In genomic region chr11:72004515-72005346, GRCh38 we compare ENCODE assay signal across 22 cellular contexts. TPM values are rescaled to one million over a fixed set of nuclear protein-coding genes. Genes with fewer than 3 reads are reported as not detected.
A peak's percentile ranks its signal among the peaks of the same experiment; 100 is the strongest.
DNase-seq lines count a peak whose midpoint lies in the region; ATAC-seq and TF ChIP-seq lines count a peak whose summit lies in the region.
"Had no signal": no experiment of that assay in that cellular context is flagged by ENCODE, and none has a peak within 500 bp of the region (broad histone marks: within the 10 kb centered on the region; RNA-seq: fewer than 3 reads in every experiment).

No MANE protein-coding gene starts in this region.

- H2AFZ ChIP-seq in Karpas-422 (ENCODE audit: low read length), result no peak overlapping the region
- H2AFZ ChIP-seq: GM23248 had no signal

- peaks cover 9% of the 10 kb centered on the region for H3K36me3 ChIP-seq in Karpas-422 (ENCODE audit: insufficient read depth, low read length)
- peaks cover 0 to 92% of the 10 kb centered on the region in 2 donors for H3K36me3 ChIP-seq in gastroesophageal sphincter

- no peak for TF ChIP-seq CTCF in gastroesophageal sphincter (IDR thresholded peaks at IDR 0.05)

- H4K20me1 ChIP-seq in Karpas-422 (ENCODE audit: insufficient read depth, low read depth, low read length), result peaks cover 3% of the 10 kb centered on the region; the same call in 1 of the 2 replicates

- no peak for ATAC-seq in activated naive CD8-positive, alpha-beta T cell treated with anti-CD3 and anti-CD28 coated beads, Interleukin-2, amount 50 U/mL, for 24 hours
- ATAC-seq in gastroesophageal sphincter, result no peak
- no peak for ATAC-seq in stimulated activated memory B cell treated with anti-CD40 and anti-IgM and Interleukin-4, amounts not matched to agents 10 μg/mL and 1 μg/mL and 100 μg/mL, for 72 hours
- no peak for ATAC-seq in GM21390 (IDR thresholded peaks at IDR 0.05; ENCODE audit: unreplicated experiment)
- no peak for ATAC-seq in HG03565 (IDR thresholded peaks at IDR 0.05; ENCODE audit: unreplicated experiment)
- ATAC-seq: natural killer cell had no signal

- TF ChIP-seq POLR2A in gastroesophageal sphincter (IDR thresholded peaks at IDR 0.05), result no peak

- peaks cover 2% of the 10 kb centered on the region for H3K36me3 Mint-ChIP-seq in activated naive CD8-positive, alpha-beta T cell
- peaks cover 38% of the 10 kb centered on the region for H3K36me3 Mint-ChIP-seq in activated naive CD8-positive, alpha-beta T cell treated with anti-CD3 and anti-CD28 coated beads, Interleukin-2, amount 50 U/mL, for 24 hours (ENCODE audit: low read depth)
- H3K36me3 Mint-ChIP-seq in stimulated activated memory B cell treated with anti-CD40 and anti-IgM and Interleukin-4, amounts not matched to agents 10 μg/mL and 1 μg/mL and 100 μg/mL, for 72 hours, result peaks cover 70% of the 10 kb centered on the region

- peak overlapping the region; percentile 1 for H3K4me2 ChIP-seq in Karpas-422 (ENCODE audit: low read depth, low read length, poor library complexity, severe bottlenecking)

- no peak overlapping the region for H3K4me3 ChIP-seq in Karpas-422 (ENCODE audit: low read length)
- no peak overlapping the region for H3K4me3 ChIP-seq in gastroesophageal sphincter
- H3K4me3 ChIP-seq: adrenal gland, GM23248 had no signal

- H3K9me3 Mint-ChIP-seq in activated naive CD8-positive, alpha-beta T cell (ENCODE audit: low read depth), result no peaks in the 10 kb centered on the region
- no peaks in the 10 kb centered on the region for H3K9me3 Mint-ChIP-seq in activated naive CD8-positive, alpha-beta T cell treated with anti-CD3 and anti-CD28 coated beads, Interleukin-2, amount 50 U/mL, for 24 hours
- no peaks in the 10 kb centered on the region for H3K9me3 Mint-ChIP-seq in stimulated activated memory B cell treated with anti-CD40 and anti-IgM and Interleukin-4, amounts not matched to agents 10 μg/mL and 1 μg/mL and 100 μg/mL, for 72 hours
- H3K9me3 Mint-ChIP-seq: activated B cell treated with CpG ODN at 0.5 μM for 24 hours; CD4-positive, alpha-beta memory T cell; natural killer cell had no signal

- 72% methylated on average over 4 of the region's 16 CpGs; no CpG with 5 or more reads in 1 of the 2 donors for whole genome bisulfite sequencing in gastroesophageal sphincter (ENCODE audit: low coverage in 1 of 2), 2 donors

- no peak overlapping the region; the same call in 1 of the 2 replicates for H3K9ac ChIP-seq in Karpas-422 (ENCODE audit: low read length)
- H3K9ac ChIP-seq: GM23248 had no signal

- peaks cover 15% of the 10 kb centered on the region for H3K4me1 ChIP-seq in Karpas-422 (ENCODE audit: low read length)
- peaks cover 4 to 50% (median 5%) of the 10 kb centered on the region in 3 donors for H3K4me1 ChIP-seq in gastroesophageal sphincter

- no peaks in the 10 kb centered on the region for H3K27me3 Mint-ChIP-seq in activated naive CD8-positive, alpha-beta T cell
- H3K27me3 Mint-ChIP-seq in activated naive CD8-positive, alpha-beta T cell treated with anti-CD3 and anti-CD28 coated beads, Interleukin-2, amount 50 U/mL, for 24 hours, result no peaks in the 10 kb centered on the region
- H3K27me3 Mint-ChIP-seq in stimulated activated memory B cell treated with anti-CD40 and anti-IgM and Interleukin-4, amounts not matched to agents 10 μg/mL and 1 μg/mL and 100 μg/mL, for 72 hours, result no peaks in the 10 kb centered on the region
- H3K27me3 Mint-ChIP-seq: activated B cell treated with CpG ODN at 0.5 μM for 24 hours; CD4-positive, alpha-beta memory T cell had no signal

- peaks cover 15% of the 10 kb centered on the region for H3K4me1 Mint-ChIP-seq in activated naive CD8-positive, alpha-beta T cell (ENCODE audit: low read depth)
- H3K4me1 Mint-ChIP-seq in activated naive CD8-positive, alpha-beta T cell treated with anti-CD3 and anti-CD28 coated beads, Interleukin-2, amount 50 U/mL, for 24 hours, result peaks cover 1% of the 10 kb centered on the region
- peaks cover 54% of the 10 kb centered on the region for H3K4me1 Mint-ChIP-seq in stimulated activated memory B cell treated with anti-CD40 and anti-IgM and Interleukin-4, amounts not matched to agents 10 μg/mL and 1 μg/mL and 100 μg/mL, for 72 hours

- no peaks in the 10 kb centered on the region for H3K79me2 ChIP-seq in Karpas-422 (ENCODE audit: low read length)

- H3K27me3 ChIP-seq in Karpas-422 (ENCODE audit: low read length), result no peaks in the 10 kb centered on the region
- no peaks in the 10 kb centered on the region for H3K27me3 ChIP-seq in gastroesophageal sphincter
- H3K27me3 ChIP-seq: adrenal gland had no signal

- H3K27ac Mint-ChIP-seq in activated naive CD8-positive, alpha-beta T cell, result peak overlapping the region; percentile 28
- H3K27ac Mint-ChIP-seq in activated naive CD8-positive, alpha-beta T cell treated with anti-CD3 and anti-CD28 coated beads, Interleukin-2, amount 50 U/mL, for 24 hours, result no peak overlapping the region
- peak overlapping the region; percentile 55 for H3K27ac Mint-ChIP-seq in stimulated activated memory B cell treated with anti-CD40 and anti-IgM and Interleukin-4, amounts not matched to agents 10 μg/mL and 1 μg/mL and 100 μg/mL, for 72 hours
- H3K27ac Mint-ChIP-seq: activated B cell treated with CpG ODN at 0.5 μM for 24 hours had no signal

- no peak overlapping the region for H3K27ac ChIP-seq in Karpas-422 (ENCODE audit: low read length)
- peak overlapping the region in 3 of 4 donors; percentile 9 to 61 (median 28) for H3K27ac ChIP-seq in gastroesophageal sphincter
- H3K27ac ChIP-seq: GM23248 had no signal

- H3K9me3 ChIP-seq in Karpas-422 (ENCODE audit: low read length) (no peaks in the 10 kb centered on the region), gastroesophageal sphincter (no peaks in the 10 kb centered on the region)
- H3K9me3 ChIP-seq: adrenal gland had no signal

- DNase-seq in activated naive CD8-positive, alpha-beta T cell treated with anti-CD3 and anti-CD28 coated beads, Interleukin-2, amount 50 U/mL, for 24 hours, result no peak
- DNase-seq in Karpas-422 (no peak), AML-193 (lab: John Stamatoyannopoulos, UW) (no peak)
- DNase-seq: activated B cell treated with CpG ODN at 0.5 μM for 24 hours; activated CD4-positive, alpha-beta T cell treated with anti-CD3 and anti-CD28 coated beads, Interleukin-2, amount 50 U/mL, for 4 hours; activated CD8-positive, alpha-beta memory T cell treated with anti-CD3 and anti-CD28 coated beads, Interleukin-2, amount 50 U/mL, for 48 hours; activated effector memory CD4-positive, alpha-beta T cell treated with anti-CD3 and anti-CD28 coated beads, Interleukin-2, amount 50 U/mL, for 16 hours; CD4-positive, alpha-beta memory T cell; DMS153; GM23248; natural killer cell; NCI-H1048; NCI-H1930; NCI-H524 treated with DMSO at 0.1 percent for 48 hours; RPMI8226; T1000 had no signal

- no peaks in the 10 kb centered on the region for H3K9me2 ChIP-seq in Karpas-422 (replicated peaks; ENCODE audit: insufficient read depth, low read length)

- no peak for TF ChIP-seq EP300 in gastroesophageal sphincter (IDR thresholded peaks at IDR 0.05)

- no peak overlapping the region for H3K4me3 Mint-ChIP-seq in activated naive CD8-positive, alpha-beta T cell
- no peak overlapping the region for H3K4me3 Mint-ChIP-seq in activated naive CD8-positive, alpha-beta T cell treated with anti-CD3 and anti-CD28 coated beads, Interleukin-2, amount 50 U/mL, for 24 hours
- peak overlapping the region; percentile 11 for H3K4me3 Mint-ChIP-seq in stimulated activated memory B cell treated with anti-CD40 and anti-IgM and Interleukin-4, amounts not matched to agents 10 μg/mL and 1 μg/mL and 100 μg/mL, for 72 hours
- H3K4me3 Mint-ChIP-seq: activated B cell treated with CpG ODN at 0.5 μM for 24 hours; CD4-positive, alpha-beta memory T cell; natural killer cell had no signal

RNA-seq across cellular contexts. Expression of gene IL18BP, which starts 6.0 kb away (rescaled TPM):
- total RNA-seq in Karpas-422 (2014; rRNA removed; shearing (Covaris generic); ENCODE audit: low replicate concordance), result 5.4 and 6.2 TPM in 2 replicates
- total RNA-seq in gastroesophageal sphincter, result 1 to 10 TPM; 2.5 to 8.9 (median 6.7) TPM
